In the genomic region with DNA sequence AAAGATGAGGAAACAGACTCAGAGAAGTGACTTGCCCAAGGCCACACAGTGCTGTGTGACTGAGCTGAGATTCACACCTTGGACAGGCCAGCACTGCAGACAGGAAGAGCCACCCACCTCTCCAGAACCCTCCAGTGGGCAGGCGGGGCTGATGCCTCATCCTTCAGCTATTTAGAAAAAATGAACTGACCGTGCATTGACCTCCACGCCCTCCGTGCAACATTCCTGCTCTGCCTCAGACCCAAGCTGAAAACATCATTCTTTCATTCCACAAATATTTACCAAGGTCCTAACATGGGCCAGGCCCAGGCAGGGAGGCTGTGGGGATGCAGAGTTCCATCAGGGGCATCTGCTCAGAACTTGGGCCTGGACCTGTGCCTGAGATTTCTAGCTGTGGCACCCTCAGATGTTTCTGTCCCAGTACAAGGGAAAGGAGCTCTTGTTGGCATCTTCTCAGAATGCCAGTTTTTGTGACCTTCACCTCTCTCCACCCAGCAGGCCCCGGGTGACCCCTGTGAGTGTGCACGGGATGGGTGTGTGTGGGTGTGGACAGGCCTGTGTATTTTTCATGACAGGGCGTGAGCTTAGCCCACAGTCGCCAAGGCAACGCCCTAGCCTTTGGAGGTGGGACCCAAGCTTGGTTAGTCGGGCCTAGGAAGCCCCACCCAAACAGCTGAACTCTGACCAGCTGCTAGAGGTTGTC, we compare ENCODE assay signal across 8 cellular contexts. TPM values are rescaled to one million over a fixed set of nuclear protein-coding genes. Genes with fewer than 3 reads are reported as not detected.
DNase-seq lines count a peak whose midpoint lies in the region; ATAC-seq and TF ChIP-seq lines count a peak whose summit lies in the region.

No MANE protein-coding gene starts in this region.

- peak overlapping the region in 1 of 2 donors; percentile 17 for H3K9ac ChIP-seq in stomach smooth muscle (ENCODE audit: low read length in 2 of 2)

- in situ Hi-C loops in astrocyte of the spinal cord (cut with HindIII; ENCODE audit: low sequenced_read_pairs): no loop called here

- no peaks in the 10 kb centered on the region for H3K9me3 ChIP-seq in stomach smooth muscle (ENCODE audit: control insufficient read depth in 2 of 2, low read length in 2 of 2)

- DNase-seq in AG08395 (ENCODE audit: low spot score): peak; percentile 91
- DNase-seq in HT1080 (ENCODE audit: low read depth): peak; percentile 92
- peak; percentile 92 for DNase-seq in astrocyte of the spinal cord (ENCODE audit: low read depth, low spot score)
- peak; percentile 99 for DNase-seq in kidney glomerular epithelial cell (lab: John Stamatoyannopoulos, UW)
- no peak for DNase-seq in NK-92 treated with Interleukin-12 subunit alpha and Interleukin-12 subunit beta, amount 100 ng/mL, for 24 hours (lab: John Stamatoyannopoulos, UW)

- H3K4me1 ChIP-seq in stomach smooth muscle (ENCODE audit: control insufficient read depth, insufficient read depth, low read length): peaks cover 82% of the 10 kb centered on the region

- no peak for TF ChIP-seq CTCF in astrocyte of the spinal cord (IDR thresholded peaks at IDR 0.05; ENCODE audit: low read depth, low read length)

- ATAC-seq in HG03045 (IDR thresholded peaks at IDR 0.05; ENCODE audit: unreplicated experiment): no peak
- no peak for ATAC-seq in GM21576 (IDR thresholded peaks at IDR 0.05; ENCODE audit: unreplicated experiment)

- H3K36me3 ChIP-seq in stomach smooth muscle (ENCODE audit: control insufficient read depth in 2 of 2, insufficient read depth in 2 of 2, low read length in 2 of 2): peaks cover 3 to 4% of the 10 kb centered on the region in 2 donors

- peak overlapping the region; percentile 64 for H3K27ac ChIP-seq in stomach smooth muscle (ENCODE audit: low read length)

- H3K4me3 ChIP-seq in astrocyte of the spinal cord (ENCODE audit: low read depth, low read length) (no peak overlapping the region), stomach smooth muscle (ENCODE audit: low read length in 2 of 2) (peak overlapping the region in 1 of 2 donors; percentile 29)

- no peaks in the 10 kb centered on the region for H3K27me3 ChIP-seq in stomach smooth muscle (ENCODE audit: control insufficient read depth in 1 of 2, insufficient read depth in 2 of 2, low read length in 2 of 2)

RNA-seq across cellular contexts. Expression of gene VSIR, which starts 6.5 kb away (rescaled TPM):
- total RNA-seq in HT1080 (2014; rRNA removed; shearing (Covaris generic)): 0.02 and 0.17 TPM in 2 replicates
- 3.9 and 5.0 TPM in 2 replicates for polyA plus RNA-seq in HT1080 (2015; cell fraction: cytosol; rRNA removed)
- polyA plus RNA-seq in HT1080 (2015; cell fraction: nucleus; rRNA removed): 3.0 and 3.2 TPM in 2 replicates

RNA-seq across cellular contexts. Expression of gene C10orf105, which starts 47.3 kb away (rescaled TPM):
- not detected in 2 replicates for total RNA-seq in HT1080 (2014; rRNA removed; shearing (Covaris generic))
- not detected in 2 replicates for polyA plus RNA-seq in HT1080 (2015; cell fraction: cytosol; rRNA removed)
- not detected in 2 replicates for polyA plus RNA-seq in HT1080 (2015; cell fraction: nucleus; rRNA removed)
